In genomic region chr7:107879400-107880035, GRCh38 we compare ENCODE assay signal across 8 cellular contexts. TPM values are rescaled to one million over a fixed set of nuclear protein-coding genes. Genes with fewer than 3 reads are reported as not detected.
A peak's percentile ranks its signal among the peaks of the same experiment; 100 is the strongest.
DNase-seq lines count a peak whose midpoint lies in the region; ATAC-seq and TF ChIP-seq lines count a peak whose summit lies in the region.

No MANE protein-coding gene starts in this region.

- peaks cover 2% of the 10 kb centered on the region for H3K27me3 ChIP-seq in cardiac muscle cell

- H3K36me3 ChIP-seq in cardiac muscle cell: no peaks in the 10 kb centered on the region

- TF ChIP-seq CTCF in cardiac muscle cell (IDR thresholded peaks at IDR 0.05; ENCODE audit: low read depth, low read length): peak; percentile 82

- ATAC-seq in GM19043 (IDR thresholded peaks at IDR 0.05; ENCODE audit: low read depth, unreplicated experiment) (peak; percentile 76), HG03460 (IDR thresholded peaks at IDR 0.05; ENCODE audit: unreplicated experiment) (peak; percentile 81), GM19467 (IDR thresholded peaks at IDR 0.05; ENCODE audit: unreplicated experiment) (no peak)

- DNase-seq in DMS 273 (lab: John Stamatoyannopoulos, UW; ENCODE audit: unreplicated experiment) (peak; percentile 84), NCI-H748 treated with DMSO at 0.1 percent for 48 hours (lab: John Stamatoyannopoulos, UW) (peak; percentile 43), cardiac muscle cell (ENCODE audit: low read depth in 1 of 2, low spot score in 1 of 2) (peak; percentile 65 to 73), retina (peak; percentile 36)
- DNase-seq in activated naive CD4-positive, alpha-beta T cell treated with anti-CD3 and anti-CD28 coated beads, Interleukin-2, amount 50 U/mL, for 16 hours: peak; percentile 24

- H3K9me3 ChIP-seq in cardiac muscle cell (ENCODE audit: low read depth): no peaks in the 10 kb centered on the region

- H3K27ac ChIP-seq in cardiac muscle cell: no peak overlapping the region

- H3K4me3 ChIP-seq in cardiac muscle cell: no peak overlapping the region

- no peaks in the 10 kb centered on the region for H3K4me1 ChIP-seq in cardiac muscle cell (ENCODE audit: low read depth)

RNA-seq across cellular contexts. Expression of gene DLD, which starts 11.5 kb away (rescaled TPM):
- 112 and 250 TPM in 2 replicates for total RNA-seq in cardiac muscle cell
- 175 and 199 TPM in 2 replicates for polyA plus RNA-seq in cardiac muscle cell

Comparison
In these comparisons a context has a peak if more than half of its experiments do, and no peak if none do; other contexts are left out.
1. DNase-seq: peak in every context shown above with its lines; median percentile 84 in DMS 273; 69 in cardiac muscle cell; 43 in NCI-H748 treated with DMSO at 0.1 percent for 48 hours; 36 in retina; 24 in activated naive CD4-positive, alpha-beta T cell treated with anti-CD3 and anti-CD28 coated beads, Interleukin-2, amount 50 U/mL, for 16 hours.